Comparison of ENCODE assay signal across 20 cellular contexts in genomic region chr3:137343283-137343682, GRCh38.
DNase-seq lines count a peak whose midpoint lies in the region; ATAC-seq, FAIRE-seq and TF ChIP-seq lines count a peak whose summit lies in the region.
"Had no signal": no experiment of that assay in that cellular context is flagged by ENCODE, and none has a peak within 500 bp of the region (broad histone marks: within the 10 kb centered on the region; RNA-seq: fewer than 3 reads in every experiment).

No MANE protein-coding gene starts in this region.

- H3K79me2 ChIP-seq in OCI-LY3 (ENCODE audit: low read length) (no peaks in the 10 kb centered on the region), mesendoderm (ENCODE audit: control insufficient read depth, insufficient read depth, low read length) (no peaks in the 10 kb centered on the region)

- peaks cover 18 to 31% (median 21%) of the 10 kb centered on the region in 11 experiments for H3K9me3 ChIP-seq in BLaER1 treated with 17β-estradiol and CSF1 and Interleukin-3, amounts not matched to agents 10 nM and 100 nM (replicated peaks in 1 of 11)
- H3K9me3 ChIP-seq in OCI-LY3 (ENCODE audit: insufficient read depth, low read length) (peaks cover 27% of the 10 kb centered on the region; the same call in 1 of the 2 replicates), T-helper 17 cell (ENCODE audit: control insufficient read depth, low read length, poor library complexity, severe bottlenecking) (peaks cover 5% of the 10 kb centered on the region)
- H3K9me3 ChIP-seq: BE2C, HAP-1 had no signal

- no peaks in the 10 kb centered on the region for H3K79me1 ChIP-seq in mesendoderm (ENCODE audit: low read length)

- ATAC-seq in T-helper 17 cell = no peak
- ATAC-seq: HepG2 had no signal

- no peak overlapping the region for H4K8ac ChIP-seq in mesendoderm (ENCODE audit: low read depth, low read length)

- peak overlapping the region in 2 of 11 experiments; percentile 20 to 39; a peak in 3 of 22 replicates for H3K27ac ChIP-seq in BLaER1 treated with 17β-estradiol and CSF1 and Interleukin-3, amounts not matched to agents 10 nM and 100 nM
- H3K27ac ChIP-seq in OCI-LY3 (ENCODE audit: low read length) = no peak overlapping the region
- H3K27ac ChIP-seq in mesendoderm (ENCODE audit: low read depth, low read length) = no peak overlapping the region

- H4K5ac ChIP-seq in mesendoderm (ENCODE audit: low read length) = no peak overlapping the region

- H4K20me1 ChIP-seq in BLaER1 treated with 17β-estradiol and CSF1 and Interleukin-3, amounts not matched to agents 10 nM and 100 nM = no peaks in the 10 kb centered on the region
- H4K20me1 ChIP-seq in OCI-LY3 (ENCODE audit: insufficient read depth, low read length) = no peaks in the 10 kb centered on the region

- H3K36me3 ChIP-seq in BLaER1 treated with 17β-estradiol and CSF1 and Interleukin-3, amounts not matched to agents 10 nM and 100 nM = no peaks in the 10 kb centered on the region
- H3K36me3 ChIP-seq in OCI-LY3 (replicated peaks; ENCODE audit: low read depth, low read length) (peaks cover 20% of the 10 kb centered on the region), mesendoderm (ENCODE audit: control insufficient read depth, insufficient read depth, low read length) (no peaks in the 10 kb centered on the region)
- H3K36me3 ChIP-seq: BE2C, HAP-1 had no signal

- H3K4me1 ChIP-seq in BLaER1 treated with 17β-estradiol and CSF1 and Interleukin-3, amounts not matched to agents 10 nM and 100 nM = peaks cover 0 to 26% (median 6%) of the 10 kb centered on the region in 10 experiments; a peak in 10 of 20 replicates
- H3K4me1 ChIP-seq in OCI-LY3 (ENCODE audit: low read length) = peaks cover 11% of the 10 kb centered on the region
- peaks cover 2% of the 10 kb centered on the region for H3K4me1 ChIP-seq in mesendoderm (ENCODE audit: control insufficient read depth, low read depth, low read length)
- H3K4me1 ChIP-seq: BE2C, HAP-1 had no signal

- no peak overlapping the region for H2AK5ac ChIP-seq in mesendoderm (ENCODE audit: low read length)

- H3K4me3 Mint-ChIP-seq in HFFc6 (no peak overlapping the region), T-helper 17 cell (no peak overlapping the region)
- H3K4me3 Mint-ChIP-seq: CD14-positive monocyte; CD4-positive, alpha-beta memory T cell had no signal

- no peak overlapping the region for H3K9ac ChIP-seq in BLaER1 treated with 17β-estradiol and CSF1 and Interleukin-3, amounts not matched to agents 10 nM and 100 nM
- H3K9ac ChIP-seq in OCI-LY3 (ENCODE audit: low read length) (no peak overlapping the region), mesendoderm (ENCODE audit: low read length) (no peak overlapping the region)

- TF ChIP-seq CTCF in OCI-LY3 (IDR thresholded peaks at IDR 0.05; ENCODE audit: low read depth, low read length) (no peak), HFFc6 (IDR thresholded peaks at IDR 0.05) (no peak)

- H3K56ac ChIP-seq in mesendoderm (ENCODE audit: low read length) = no peak overlapping the region

- no peak for TF ChIP-seq POLR2A in GM12891 (IDR thresholded peaks at IDR 0.05; ENCODE audit: low read depth, low read length)

- no peak overlapping the region for H2BK120ac ChIP-seq in mesendoderm (ENCODE audit: low read depth, low read length)

- no peak for FAIRE-seq in GM12891 (lab: Jason Lieb, UNC)
- FAIRE-seq: A204.1, G401.6, H1, HepG2 had no signal

- H3K27ac Mint-ChIP-seq in HFFc6 (no peak overlapping the region), T-helper 17 cell (no peak overlapping the region)
- H3K27ac Mint-ChIP-seq: CD14-positive monocyte; CD4-positive, alpha-beta memory T cell; IgD-negative memory B cell had no signal

- peak overlapping the region in 8 of 11 experiments; percentile 4 to 65 (median 28); a peak in 10 of 22 replicates for H3K4me2 ChIP-seq in BLaER1 treated with 17β-estradiol and CSF1 and Interleukin-3, amounts not matched to agents 10 nM and 100 nM
- H3K4me2 ChIP-seq in OCI-LY3 (ENCODE audit: low read length) (peak overlapping the region; percentile 23), mesendoderm (ENCODE audit: low read length) (no peak overlapping the region)

- H3K4me1 Mint-ChIP-seq in HFFc6 (ENCODE audit: low read depth) (no peaks in the 10 kb centered on the region), T-helper 17 cell (no peaks in the 10 kb centered on the region)
- H3K4me1 Mint-ChIP-seq: CD14-positive monocyte; CD4-positive, alpha-beta memory T cell had no signal

- WGBS in mesendoderm (ENCODE audit: extremely low coverage, insufficient coverage, low lambda C conversion rate) = no CpG with 5 or more reads among the region's 4 CpGs

- H2BK15ac ChIP-seq in mesendoderm (replicated peaks; ENCODE audit: low read depth) = no peak overlapping the region

- no peaks in the 10 kb centered on the region; the same call in 1 of the 2 replicates for H3K27me3 Mint-ChIP-seq in HFFc6 (ENCODE audit: insufficient read depth)
- H3K27me3 Mint-ChIP-seq in T-helper 17 cell = no peaks in the 10 kb centered on the region
- H3K27me3 Mint-ChIP-seq: CD4-positive, alpha-beta memory T cell; IgD-negative memory B cell had no signal

- H3K23ac ChIP-seq in mesendoderm (ENCODE audit: low read length) = no peak overlapping the region

- peak overlapping the region; percentile 82; the same call in 1 of the 2 replicates for H2AFZ ChIP-seq in OCI-LY3 (ENCODE audit: low read depth, low read length)

- H3K36me3 Mint-ChIP-seq in HFFc6 (ENCODE audit: low read depth) (no peaks in the 10 kb centered on the region), T-helper 17 cell (ENCODE audit: low read depth) (no peaks in the 10 kb centered on the region)
- H3K36me3 Mint-ChIP-seq: CD14-positive monocyte; CD4-positive, alpha-beta memory T cell; IgD-negative memory B cell had no signal

- no peak overlapping the region for H3K18ac ChIP-seq in mesendoderm (ENCODE audit: low read length)

- no peaks in the 10 kb centered on the region for H3K27me3 ChIP-seq in BLaER1 treated with 17β-estradiol and CSF1 and Interleukin-3, amounts not matched to agents 10 nM and 100 nM
- H3K27me3 ChIP-seq in OCI-LY3 (ENCODE audit: low read depth, low read length) (no peaks in the 10 kb centered on the region), mesendoderm (ENCODE audit: insufficient read depth, low read length, poor library complexity) (no peaks in the 10 kb centered on the region)
- H3K27me3 ChIP-seq: BE2C had no signal

- peaks cover 59% of the 10 kb centered on the region for H3K9me3 Mint-ChIP-seq in HFFc6

- DNase-seq in GM12891 (ENCODE audit: insufficient read length, low spot score) (no peak), mesendoderm (peak; percentile 67), NCI-H1436 (lab: John Stamatoyannopoulos, UW) (no peak), NCI-H1930 (lab: John Stamatoyannopoulos, UW) (no peak), HFFc6 (no peak), T-helper 17 cell (no peak)
- DNase-seq: ACHN; BE2C; CD4-positive, alpha-beta memory T cell; Kasumi-1; KG1 had no signal

- H3K4ac ChIP-seq in mesendoderm (ENCODE audit: low read depth, low read length) = no peak overlapping the region

- no peak overlapping the region for H3K4me3 ChIP-seq in BLaER1 treated with 17β-estradiol and CSF1 and Interleukin-3, amounts not matched to agents 10 nM and 100 nM
- H3K4me3 ChIP-seq in OCI-LY3 (ENCODE audit: low read length) (no peak overlapping the region), mesendoderm (ENCODE audit: low read length) (no peak overlapping the region)
- H3K4me3 ChIP-seq: HAP-1 had no signal

- H2BK5ac ChIP-seq in mesendoderm (ENCODE audit: low read length) = no peak overlapping the region

TF ChIP-seq in GM12891, 5 proteins besides CTCF, POLR2A, EP300 and RAD21:
- TF ChIP-seq SPI1 (IDR thresholded peaks at IDR 0.05; ENCODE audit: low read depth, low read length) = peak; percentile 65
- no peak for TF ChIP-seq TAF1 (IDR thresholded peaks at IDR 0.05; ENCODE audit: low read depth, low read length)
